Comparison of ENCODE assay signal across 13 cellular contexts in the genomic region with DNA sequence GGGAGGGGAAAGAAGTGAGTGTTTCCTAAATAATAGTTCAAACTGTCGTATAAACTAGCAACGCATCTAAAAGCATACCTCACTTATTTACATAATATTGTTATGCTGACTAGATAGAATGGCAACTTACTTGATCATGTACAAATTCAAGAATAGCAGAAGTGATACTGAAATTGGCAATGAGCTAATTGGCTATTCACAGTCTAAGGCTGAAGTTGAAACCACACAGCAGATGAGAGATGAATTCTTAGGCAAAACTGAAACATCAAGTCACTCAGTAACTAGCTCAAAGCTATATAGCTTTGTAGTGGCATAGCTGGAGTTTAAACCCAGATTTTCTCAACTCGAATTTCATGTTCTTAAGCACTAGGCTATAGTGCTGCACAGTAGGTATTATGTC.
A peak's percentile ranks its signal among the peaks of the same experiment; 100 is the strongest.
DNase-seq lines count a peak whose midpoint lies in the region; ATAC-seq, FAIRE-seq and TF ChIP-seq lines count a peak whose summit lies in the region.
"Had no signal": no experiment of that assay in that cellular context is flagged by ENCODE, and none has a peak within 500 bp of the region (broad histone marks: within the 10 kb centered on the region; RNA-seq: fewer than 3 reads in every experiment).

No MANE protein-coding gene starts in this region.

- peak overlapping the region in 8 of 11 experiments; percentile 5 to 47 (median 18); a peak in 11 of 22 replicates for H3K27ac ChIP-seq in BLaER1 treated with 17β-estradiol and CSF1 and Interleukin-3, amounts not matched to agents 10 nM and 100 nM

- ATAC-seq in HG02623 (IDR thresholded peaks at IDR 0.05; ENCODE audit: unreplicated experiment) (peak; percentile 99), HG03378 (IDR thresholded peaks at IDR 0.05; ENCODE audit: unreplicated experiment) (peak; percentile 100)

- H3K4me2 ChIP-seq in BLaER1 treated with 17β-estradiol and CSF1 and Interleukin-3, amounts not matched to agents 10 nM and 100 nM: peak overlapping the region in 4 of 11 experiments; percentile 1 to 73 (median 46); a peak in 7 of 22 replicates

- H3K36me3 ChIP-seq in BLaER1 treated with 17β-estradiol and CSF1 and Interleukin-3, amounts not matched to agents 10 nM and 100 nM: peaks cover 0 to 7% (median 0%) of the 10 kb centered on the region in 11 experiments; a peak in 2 of 22 replicates

- peaks cover 0 to 33% (median 12%) of the 10 kb centered on the region in 11 experiments; a peak in 17 of 22 replicates for H3K9me3 ChIP-seq in BLaER1 treated with 17β-estradiol and CSF1 and Interleukin-3, amounts not matched to agents 10 nM and 100 nM (replicated peaks in 1 of 11)

- no peak overlapping the region for H3K9ac ChIP-seq in BLaER1 treated with 17β-estradiol and CSF1 and Interleukin-3, amounts not matched to agents 10 nM and 100 nM

- DNase-seq in GM19240 (ENCODE audit: insufficient read length, low spot score): peak; percentile 19
- no peak for DNase-seq in activated CD4-positive, alpha-beta T cell treated with anti-CD3 and anti-CD28 coated beads, Interleukin-2, amount 50 U/mL, for 1 hour
- no peak for DNase-seq in GM12892 (ENCODE audit: insufficient read length)
- no peak for DNase-seq in T-helper 2 cell
- DNase-seq in NCI-H69 (lab: John Stamatoyannopoulos, UW): no peak
- DNase-seq: 8988T; activated CD8-positive, alpha-beta memory T cell treated with anti-CD3 and anti-CD28 coated beads, Interleukin-2, amount 50 U/mL, for 4 hours; NCI-H524 treated with DMSO at 0.1 percent for 48 hours; T-helper 1 cell had no signal

- H3K4me1 ChIP-seq in BLaER1 treated with 17β-estradiol and CSF1 and Interleukin-3, amounts not matched to agents 10 nM and 100 nM: peaks cover 8 to 62% (median 26%) of the 10 kb centered on the region in 10 experiments; a peak in 19 of 20 replicates

- no peaks in the 10 kb centered on the region for H4K20me1 ChIP-seq in BLaER1 treated with 17β-estradiol and CSF1 and Interleukin-3, amounts not matched to agents 10 nM and 100 nM

- FAIRE-seq in GM12892 (lab: Jason Lieb, UNC): no peak
- FAIRE-seq: astrocyte had no signal

- no peak overlapping the region for H3K4me3 ChIP-seq in BLaER1 treated with 17β-estradiol and CSF1 and Interleukin-3, amounts not matched to agents 10 nM and 100 nM

- no peaks in the 10 kb centered on the region for H3K27me3 ChIP-seq in BLaER1 treated with 17β-estradiol and CSF1 and Interleukin-3, amounts not matched to agents 10 nM and 100 nM

- no peak for TF ChIP-seq POLR2A in GM12892 (IDR thresholded peaks at IDR 0.05; ENCODE audit: low read depth, low read length)
